In genomic region chr11:33347490-33348125, GRCh38 we compare ENCODE assay signal across 1 cellular context.
TF ChIP-seq lines count a peak whose summit lies in the region.

No MANE protein-coding gene starts in this region.

TF ChIP-seq in WTC11, 78 proteins besides CTCF, POLR2A, EP300 and RAD21 (continued from another document):
- TF ChIP-seq ARID4B (CRISPR knock-in tag; IDR thresholded peaks at IDR 0.05; ENCODE audit: borderline replicate concordance) (no peak), JUN (CRISPR knock-in tag; IDR thresholded peaks at IDR 0.05) (no peak), AFF4 (CRISPR knock-in tag; IDR thresholded peaks at IDR 0.05; ENCODE audit: borderline replicate concordance) (no peak), E2F4 (CRISPR knock-in tag; IDR thresholded peaks at IDR 0.05; ENCODE audit: borderline replicate concordance, low read depth) (no peak), ZNF396 (CRISPR knock-in tag; IDR thresholded peaks at IDR 0.05; ENCODE audit: borderline replicate concordance) (no peak), NFATC4 (CRISPR knock-in tag; IDR thresholded peaks at IDR 0.05) (no peak), TCF7 (CRISPR knock-in tag; IDR thresholded peaks at IDR 0.05; ENCODE audit: low read depth) (no peak)
